1 cellular context compared by ENCODE assay signal in the genomic region with DNA sequence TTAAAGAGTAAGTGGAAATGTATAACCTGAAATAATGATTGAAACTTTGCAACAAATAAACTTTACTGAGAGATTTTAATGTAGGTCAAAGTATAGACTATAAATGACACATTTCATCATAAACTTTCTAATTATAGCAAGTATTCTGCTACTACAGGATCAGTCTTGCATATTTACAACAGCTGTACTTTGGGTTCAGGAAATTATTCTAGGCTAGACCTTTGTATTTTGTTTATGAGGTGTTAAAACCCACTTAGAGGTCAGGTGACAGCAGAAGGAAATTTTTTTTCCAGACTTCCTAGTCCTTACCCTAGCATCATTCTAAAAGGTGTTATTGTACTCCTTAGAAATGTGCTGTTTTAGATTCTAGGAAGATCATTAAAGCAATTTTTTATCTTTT.
TF ChIP-seq lines count a peak whose summit lies in the region.

No MANE protein-coding gene starts in this region.

TF ChIP-seq in GM12878, 131 proteins besides CTCF, POLR2A, EP300 and RAD21:
- TF ChIP-seq CBX5 (IDR thresholded peaks at IDR 0.05; ENCODE audit: low read depth) (no peak), RAD51 (IDR thresholded peaks at IDR 0.05) (peak; percentile 50; the same call in 1 of the 2 replicates)
- TF ChIP-seq, protein P1, sequence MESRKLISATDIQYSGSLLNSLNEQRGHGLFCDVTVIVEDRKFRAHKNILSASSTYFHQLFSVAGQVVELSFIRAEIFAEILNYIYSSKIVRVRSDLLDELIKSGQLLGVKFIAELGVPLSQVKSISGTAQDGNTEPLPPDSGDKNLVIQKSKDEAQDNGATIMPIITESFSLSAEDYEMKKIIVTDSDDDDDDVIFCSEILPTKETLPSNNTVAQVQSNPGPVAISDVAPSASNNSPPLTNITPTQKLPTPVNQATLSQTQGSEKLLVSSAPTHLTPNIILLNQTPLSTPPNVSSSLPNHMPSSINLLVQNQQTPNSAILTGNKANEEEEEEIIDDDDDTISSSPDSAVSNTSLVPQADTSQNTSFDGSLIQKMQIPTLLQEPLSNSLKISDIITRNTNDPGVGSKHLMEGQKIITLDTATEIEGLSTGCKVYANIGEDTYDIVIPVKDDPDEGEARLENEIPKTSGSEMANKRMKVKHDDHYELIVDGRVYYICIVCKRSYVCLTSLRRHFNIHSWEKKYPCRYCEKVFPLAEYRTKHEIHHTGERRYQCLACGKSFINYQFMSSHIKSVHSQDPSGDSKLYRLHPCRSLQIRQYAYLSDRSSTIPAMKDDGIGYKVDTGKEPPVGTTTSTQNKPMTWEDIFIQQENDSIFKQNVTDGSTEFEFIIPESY (IDR thresholded peaks at IDR 0.05) = no peak
